9 cellular contexts compared by ENCODE assay signal in genomic region chr12:32534698-32535097, GRCh38.
DNase-seq lines count a peak whose midpoint lies in the region; ATAC-seq, FAIRE-seq and TF ChIP-seq lines count a peak whose summit lies in the region.
"Had no signal": no experiment of that assay in that cellular context is flagged by ENCODE, and none has a peak within 500 bp of the region (broad histone marks: within the 10 kb centered on the region; RNA-seq: fewer than 3 reads in every experiment).

No MANE protein-coding gene starts in this region.

- H4K20me1 ChIP-seq in GM23338 (replicated peaks; ENCODE audit: insufficient read depth) (peaks cover 44% of the 10 kb centered on the region), astrocyte (ENCODE audit: insufficient read depth, low read length) (peaks cover 9% of the 10 kb centered on the region)

- no peaks in the 10 kb centered on the region for H3K27me3 ChIP-seq in GM23338 (ENCODE audit: insufficient read depth)
- no peaks in the 10 kb centered on the region for H3K27me3 ChIP-seq in astrocyte (ENCODE audit: insufficient read depth, low read length)
- no peaks in the 10 kb centered on the region for H3K27me3 ChIP-seq in layer of hippocampus (ENCODE audit: control insufficient read depth, insufficient read depth, low read length)

- peak overlapping the region; percentile 88 for H3K9ac ChIP-seq in astrocyte (ENCODE audit: low read length)

- no peak overlapping the region for H3K4me2 ChIP-seq in GM23338
- peak overlapping the region; percentile 85 for H3K4me2 ChIP-seq in astrocyte (ENCODE audit: low read length)

- peaks cover 40% of the 10 kb centered on the region for H3K4me1 ChIP-seq in GM23338 (ENCODE audit: insufficient read depth)
- H3K4me1 ChIP-seq in astrocyte (ENCODE audit: insufficient read depth, low read length) = peaks cover 5% of the 10 kb centered on the region

- DNase-seq in GM23338 (ENCODE audit: low spot score) = no peak
- DNase-seq in astrocyte (ENCODE audit: low read depth) = no peak
- DNase-seq in stimulated activated effector memory CD8-positive, alpha-beta T cell treated with anti-CD3 and anti-CD28 coated beads, Interleukin-12 subunit alpha, Interleukin-12 subunit beta, amount 100 ng/mL, for 72 hours (ENCODE audit: low spot score in 2 of 2) = no peak
- no peak for DNase-seq in NCI-H1694 treated with DMSO at 0.1 percent for 48 hours (lab: John Stamatoyannopoulos, UW)
- DNase-seq in T-helper 2 cell treated with Interferon-gamma antibody and Interleukin-4, amounts not matched to agents 5 μg/mL and 100 μg/mL, for 36 hours (ENCODE audit: low spot score) = no peak

- no peak overlapping the region for H3K4me3 ChIP-seq in GM23338
- peak overlapping the region; percentile 71 for H3K4me3 ChIP-seq in astrocyte (ENCODE audit: insufficient read depth, low read depth, low read length)

- H3K4me3 Mint-ChIP-seq in GM23338 (no peak overlapping the region), astrocyte (ENCODE audit: unreplicated experiment) (peak overlapping the region; percentile 61)
- H3K4me3 Mint-ChIP-seq in stimulated activated effector memory CD8-positive, alpha-beta T cell treated with anti-CD3 and anti-CD28 coated beads, Interleukin-12 subunit alpha, Interleukin-12 subunit beta, amount 100 ng/mL, for 72 hours = peak overlapping the region; percentile 14
- H3K4me3 Mint-ChIP-seq in T-helper 2 cell treated with Interferon-gamma antibody and Interleukin-4, amounts not matched to agents 5 μg/mL and 100 μg/mL, for 36 hours = no peak overlapping the region

- H3K9me3 Mint-ChIP-seq in GM23338 = no peaks in the 10 kb centered on the region
- H3K9me3 Mint-ChIP-seq in astrocyte (ENCODE audit: unreplicated experiment) = no peaks in the 10 kb centered on the region
- H3K9me3 Mint-ChIP-seq in stimulated activated effector memory CD8-positive, alpha-beta T cell treated with anti-CD3 and anti-CD28 coated beads, Interleukin-12 subunit alpha, Interleukin-12 subunit beta, amount 100 ng/mL, for 72 hours = no peaks in the 10 kb centered on the region
- H3K9me3 Mint-ChIP-seq in T-helper 2 cell treated with Interferon-gamma antibody and Interleukin-4, amounts not matched to agents 5 μg/mL and 100 μg/mL, for 36 hours = no peaks in the 10 kb centered on the region

- FAIRE-seq in astrocyte (lab: Jason Lieb, UNC) = no peak
- FAIRE-seq: HTR-8/SVneo had no signal

- no peak for TF ChIP-seq CTCF in GM23338 (conservative IDR thresholded peaks at IDR 0.05; ENCODE audit: low read depth in 2 of 2)
- TF ChIP-seq CTCF in astrocyte (IDR thresholded peaks at IDR 0.05; ENCODE audit: insufficient read depth, low read depth, low read length) = no peak

- no peaks in the 10 kb centered on the region for H3K36me3 ChIP-seq in GM23338 (ENCODE audit: insufficient read depth)
- no peaks in the 10 kb centered on the region for H3K36me3 ChIP-seq in astrocyte (ENCODE audit: insufficient read depth, low read length)

- H3K27ac Mint-ChIP-seq in GM23338 = no peak overlapping the region
- H3K27ac Mint-ChIP-seq in astrocyte (ENCODE audit: unreplicated experiment) = no peak overlapping the region
- H3K27ac Mint-ChIP-seq in stimulated activated effector memory CD8-positive, alpha-beta T cell treated with anti-CD3 and anti-CD28 coated beads, Interleukin-12 subunit alpha, Interleukin-12 subunit beta, amount 100 ng/mL, for 72 hours = no peak overlapping the region
- no peak overlapping the region for H3K27ac Mint-ChIP-seq in T-helper 2 cell treated with Interferon-gamma antibody and Interleukin-4, amounts not matched to agents 5 μg/mL and 100 μg/mL, for 36 hours

- peaks cover 100% of the 10 kb centered on the region for H3K79me2 ChIP-seq in GM23338 (replicated peaks; ENCODE audit: insufficient read depth)
- H3K79me2 ChIP-seq in astrocyte (ENCODE audit: insufficient read depth, low read length) = peaks cover 51% of the 10 kb centered on the region

- H3K9me3 ChIP-seq in astrocyte (ENCODE audit: insufficient read depth, low read depth, low read length) = no peaks in the 10 kb centered on the region

- ATAC-seq in GM23338 = no peak
- ATAC-seq in stimulated activated effector memory CD8-positive, alpha-beta T cell treated with anti-CD3 and anti-CD28 coated beads, Interleukin-12 subunit alpha, Interleukin-12 subunit beta, amount 100 ng/mL, for 72 hours = no peak
- no peak for ATAC-seq in GM21529 (IDR thresholded peaks at IDR 0.05; ENCODE audit: unreplicated experiment)
- ATAC-seq in GM18517 (IDR thresholded peaks at IDR 0.05; ENCODE audit: unreplicated experiment) = no peak

- peaks cover 4% of the 10 kb centered on the region for H3K27me3 Mint-ChIP-seq in GM23338 (ENCODE audit: insufficient read depth, low read depth, poor library complexity)
- H3K27me3 Mint-ChIP-seq in astrocyte (ENCODE audit: low read depth, unreplicated experiment) = no peaks in the 10 kb centered on the region
- H3K27me3 Mint-ChIP-seq in T-helper 2 cell treated with Interferon-gamma antibody and Interleukin-4, amounts not matched to agents 5 μg/mL and 100 μg/mL, for 36 hours (ENCODE audit: low read depth) = peaks cover 39% of the 10 kb centered on the region

- no peaks in the 10 kb centered on the region for H3F3A ChIP-seq in GM23338 (replicated peaks; ENCODE audit: low read depth)

- H3K27ac ChIP-seq in GM23338 (ENCODE audit: low read depth) (0 out of 2 replicates have a peak overlapping the region, but pooled peaks have one; percentile 9), astrocyte (ENCODE audit: low read depth, low read length) (peak overlapping the region; percentile 84), layer of hippocampus (ENCODE audit: low read depth, low read length) (peak overlapping the region; percentile 3)

- peaks cover 52% of the 10 kb centered on the region for H3K4me1 Mint-ChIP-seq in GM23338
- peaks cover 25% of the 10 kb centered on the region for H3K4me1 Mint-ChIP-seq in astrocyte (ENCODE audit: low read depth, unreplicated experiment)
- H3K4me1 Mint-ChIP-seq in stimulated activated effector memory CD8-positive, alpha-beta T cell treated with anti-CD3 and anti-CD28 coated beads, Interleukin-12 subunit alpha, Interleukin-12 subunit beta, amount 100 ng/mL, for 72 hours = no peaks in the 10 kb centered on the region
- H3K4me1 Mint-ChIP-seq in T-helper 2 cell treated with Interferon-gamma antibody and Interleukin-4, amounts not matched to agents 5 μg/mL and 100 μg/mL, for 36 hours (ENCODE audit: low read depth) = peaks cover 6% of the 10 kb centered on the region

- no peaks in the 10 kb centered on the region for H3K9me2 ChIP-seq in GM23338 (ENCODE audit: insufficient read depth)

- H2AFZ ChIP-seq in GM23338 (no peak overlapping the region), astrocyte (ENCODE audit: low read depth, low read length) (no peak overlapping the region)

- H3K36me3 Mint-ChIP-seq in GM23338 (ENCODE audit: low read depth) (no peaks in the 10 kb centered on the region; the same call in 2 of the 3 replicates), astrocyte (ENCODE audit: low read depth, unreplicated experiment) (no peaks in the 10 kb centered on the region)
- H3K36me3 Mint-ChIP-seq in stimulated activated effector memory CD8-positive, alpha-beta T cell treated with anti-CD3 and anti-CD28 coated beads, Interleukin-12 subunit alpha, Interleukin-12 subunit beta, amount 100 ng/mL, for 72 hours = no peaks in the 10 kb centered on the region
- H3K36me3 Mint-ChIP-seq in T-helper 2 cell treated with Interferon-gamma antibody and Interleukin-4, amounts not matched to agents 5 μg/mL and 100 μg/mL, for 36 hours (ENCODE audit: low read depth) = no peaks in the 10 kb centered on the region

TF ChIP-seq in GM23338, 12 proteins besides CTCF, POLR2A, EP300 and RAD21 (continues in another document):
- TF ChIP-seq CREB1 (CRISPR knock-in tag; IDR thresholded peaks at IDR 0.05; ENCODE audit: low read depth) (no peak), JUNB (IDR thresholded peaks at IDR 0.05; ENCODE audit: unreplicated experiment) (no peak), EZH2phosphoT487 (IDR thresholded peaks at IDR 0.05; ENCODE audit: unreplicated experiment) (no peak), POLR2AphosphoS5 (IDR thresholded peaks at IDR 0.05; ENCODE audit: low read depth) (no peak)

Comparison
In these comparisons a context has a peak if more than half of its experiments do, and no peak if none do; other contexts are left out.
1. H3K27ac ChIP-seq: peak in every context shown above with its lines; median percentile 84 in astrocyte; 9 in GM23338; 3 in layer of hippocampus.
2. H3K4me3 Mint-ChIP-seq: peak in astrocyte (single experiment) and stimulated activated effector memory CD8-positive, alpha-beta T cell treated with anti-CD3 and anti-CD28 coated beads, Interleukin-12 subunit alpha, Interleukin-12 subunit beta, amount 100 ng/mL, for 72 hours (single experiment); none in GM23338 (single experiment) and T-helper 2 cell treated with Interferon-gamma antibody and Interleukin-4, amounts not matched to agents 5 μg/mL and 100 μg/mL, for 36 hours (single experiment).